In the genomic region with DNA sequence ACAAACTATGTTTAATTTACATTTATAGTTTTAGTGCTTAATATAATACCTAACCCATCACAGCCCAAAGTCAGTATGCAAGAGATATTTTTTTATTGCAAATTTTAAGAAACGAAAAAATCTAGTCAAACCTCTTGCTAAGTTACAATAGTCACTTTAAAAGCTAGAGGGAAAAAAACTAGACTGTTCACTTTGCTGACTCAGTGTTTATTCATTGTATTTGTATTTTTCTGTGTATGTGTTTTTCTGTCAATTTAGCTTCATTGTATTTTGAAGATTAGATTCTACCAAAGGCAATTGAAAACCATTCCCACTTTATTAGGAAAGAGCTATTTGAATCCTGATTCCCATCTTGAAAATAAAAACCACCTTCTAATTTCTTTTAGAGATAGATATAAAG, we compare ENCODE assay signal across 19 cellular contexts.
DNase-seq lines count a peak whose midpoint lies in the region; ATAC-seq, FAIRE-seq and TF ChIP-seq lines count a peak whose summit lies in the region.
"Had no signal": no experiment of that assay in that cellular context is flagged by ENCODE, and none has a peak within 500 bp of the region (broad histone marks: within the 10 kb centered on the region; RNA-seq: fewer than 3 reads in every experiment).

No MANE protein-coding gene starts in this region.

- dilution Hi-C loops in IMR-90 (cut with HindIII; ENCODE audit: low sequenced_read_pairs, unreplicated experiment): no loop called here

- H3K79me1 ChIP-seq in IMR-90 (ENCODE audit: low read depth in 1 of 2, low read length in 2 of 2) (no peaks in the 10 kb centered on the region), H1 (ENCODE audit: low read depth, low read length) (no peaks in the 10 kb centered on the region)

- H3K4me2 ChIP-seq in IMR-90 (ENCODE audit: low read depth, low read length) (no peak overlapping the region), K562 (ENCODE audit: insufficient read depth, low read length) (no peak overlapping the region), H1 (ENCODE audit: insufficient read depth in 1 of 2, low read depth in 2 of 2, low read length in 2 of 2) (no peak overlapping the region), osteoblast (ENCODE audit: insufficient read depth, low read length) (no peak overlapping the region), neural progenitor cell (no peak overlapping the region)
- H3K4me2 ChIP-seq: BLaER1 had no signal

- H4K5ac ChIP-seq in IMR-90 (ENCODE audit: low read depth, low read length) (no peak overlapping the region), H1 (ENCODE audit: insufficient read length, low read depth, low read length) (no peak overlapping the region)

- no peak for TF ChIP-seq POLR2A in IMR-90 (IDR thresholded peaks at IDR 0.05; ENCODE audit: low read depth, low read length)
- no peak for TF ChIP-seq POLR2A in K562 (conservative IDR thresholded peaks at IDR 0.05)
- no peak for TF ChIP-seq POLR2A in H1 (IDR thresholded peaks at IDR 0.05; ENCODE audit: control extremely low read depth in 1 of 2, low read depth in 2 of 2, low read length in 2 of 2)

- ATAC-seq in IMR-90 (ENCODE audit: low read depth) (no peak), K562 (no peak)
- ATAC-seq: CD8-positive, alpha-beta T cell had no signal

- H3K27me3 ChIP-seq in IMR-90 (ENCODE audit: control insufficient read depth, insufficient read depth, low read length) (no peaks in the 10 kb centered on the region), K562 (ENCODE audit: control insufficient read depth in 2 of 2, insufficient read depth in 2 of 2, low read length in 2 of 2) (no peaks in the 10 kb centered on the region), H1 (replicated peaks in 1 of 4; ENCODE audit: control insufficient read depth in 3 of 4, extremely low read depth in 1 of 4, insufficient read depth in 3 of 4, low read length in 3 of 4) (no peaks in the 10 kb centered on the region), osteoblast (ENCODE audit: insufficient read depth, low read length) (no peaks in the 10 kb centered on the region), neural progenitor cell (no peaks in the 10 kb centered on the region)
- H3K27me3 ChIP-seq: BLaER1 had no signal

- H3K79me2 ChIP-seq in K562 (ENCODE audit: control insufficient read depth, insufficient read depth, low read length): no peaks in the 10 kb centered on the region
- H3K79me2 ChIP-seq in H1 (ENCODE audit: control insufficient read depth in 1 of 2, insufficient read depth in 2 of 2, low read length in 2 of 2): no peaks in the 10 kb centered on the region
- H3K79me2 ChIP-seq in osteoblast (ENCODE audit: insufficient read depth, low read length): no peaks in the 10 kb centered on the region
- H3K79me2 ChIP-seq in neural progenitor cell (ENCODE audit: low read depth): no peaks in the 10 kb centered on the region

- no peaks in the 10 kb centered on the region for H3K4me1 Mint-ChIP-seq in neural progenitor cell
- H3K4me1 Mint-ChIP-seq: B cell; CD4-positive, CD25-positive, alpha-beta regulatory T cell had no signal

- no peak overlapping the region for H3K18ac ChIP-seq in IMR-90 (ENCODE audit: low read depth, low read length)
- no peak overlapping the region for H3K18ac ChIP-seq in H1 (ENCODE audit: extremely low read depth, low read length)

- no peaks in the 10 kb centered on the region for H3K36me3 ChIP-seq in IMR-90 (ENCODE audit: control insufficient read depth, insufficient read depth, low read length)
- H3K36me3 ChIP-seq in K562 (ENCODE audit: control insufficient read depth, insufficient read depth, low read length): no peaks in the 10 kb centered on the region
- no peaks in the 10 kb centered on the region for H3K36me3 ChIP-seq in H1 (ENCODE audit: control insufficient read depth in 2 of 4, insufficient read depth in 4 of 4, low read length in 3 of 4)
- H3K36me3 ChIP-seq in osteoblast (ENCODE audit: insufficient read depth, low read length): no peaks in the 10 kb centered on the region
- no peaks in the 10 kb centered on the region for H3K36me3 ChIP-seq in neural progenitor cell
- H3K36me3 ChIP-seq: BLaER1 had no signal

- H2BK15ac ChIP-seq in IMR-90 (ENCODE audit: low read depth, low read length) (no peak overlapping the region), H1 (ENCODE audit: low read length) (no peak overlapping the region)

- H2BK20ac ChIP-seq in IMR-90 (ENCODE audit: low read depth, low read length) (no peak overlapping the region), H1 (ENCODE audit: low read length) (no peak overlapping the region)

- H3K4ac ChIP-seq in IMR-90 (ENCODE audit: low read depth, low read length) (no peak overlapping the region), H1 (replicated peaks; ENCODE audit: insufficient read length, low read depth, low read length) (no peak overlapping the region)

- no peak overlapping the region for H3K56ac ChIP-seq in IMR-90 (ENCODE audit: extremely low read depth, insufficient read depth, low read length)
- H3K56ac ChIP-seq in H1 (replicated peaks; ENCODE audit: insufficient read length, low read depth, low read length): no peak overlapping the region

- H4K8ac ChIP-seq in IMR-90 (ENCODE audit: low read depth in 2 of 2, low read length in 2 of 2) (no peak overlapping the region), H1 (ENCODE audit: extremely low read depth, insufficient read depth, low read length) (no peak overlapping the region)

- intact Hi-C loops in IMR-90 (cut with micrococcal nuclease) (no loop called here), K562 (cut with micrococcal nuclease) (no loop called here)

- no peaks in the 10 kb centered on the region for H3K36me3 Mint-ChIP-seq in neural progenitor cell
- H3K36me3 Mint-ChIP-seq: CD4-positive, CD25-positive, alpha-beta regulatory T cell; CD8-positive, alpha-beta T cell had no signal

- peaks cover 2% of the 10 kb centered on the region for H3K27me3 Mint-ChIP-seq in neural progenitor cell (ENCODE audit: insufficient read depth, low read depth)
- H3K27me3 Mint-ChIP-seq: B cell; CD4-positive, CD25-positive, alpha-beta regulatory T cell had no signal

- TF ChIP-seq RAD21 in IMR-90 (IDR thresholded peaks at IDR 0.05; ENCODE audit: low read length) (no peak), K562 (CRISPR knock-in tag; conservative IDR thresholded peaks at IDR 0.05 in 1 of 2, IDR thresholded peaks at IDR 0.05 in 1 of 2) (no peak), H1 (IDR thresholded peaks at IDR 0.05 in 1 of 2, conservative IDR thresholded peaks at IDR 0.05 in 1 of 2; ENCODE audit: low read depth in 2 of 2, low read length in 2 of 2) (no peak)

- H3K14ac ChIP-seq in IMR-90 (replicated peaks; ENCODE audit: low read depth, low read length) (no peak overlapping the region), H1 (ENCODE audit: insufficient read length) (no peak overlapping the region)

- H2BK12ac ChIP-seq in H1 (ENCODE audit: low read depth, low read length): no peak overlapping the region

- H2AFZ ChIP-seq in IMR-90 (replicated peaks; ENCODE audit: low read length, poor library complexity) (no peak overlapping the region), K562 (ENCODE audit: low read depth, low read length) (no peak overlapping the region), H1 (ENCODE audit: low read length) (no peak overlapping the region), osteoblast (ENCODE audit: low read length) (no peak overlapping the region), neural progenitor cell (replicated peaks) (no peak overlapping the region)

- H3K27ac ChIP-seq in IMR-90 (ENCODE audit: insufficient read depth, low read length) (no peak overlapping the region), K562 (ENCODE audit: extremely low read depth, low read depth, low read length) (no peak overlapping the region), H1 (ENCODE audit: low read depth, low read length) (no peak overlapping the region), osteoblast (ENCODE audit: low read depth, low read length) (no peak overlapping the region), neural progenitor cell (no peak overlapping the region)
- H3K27ac ChIP-seq: BLaER1, C4-2B had no signal

- H3K4me3 Mint-ChIP-seq in neural progenitor cell: no peak overlapping the region
- H3K4me3 Mint-ChIP-seq: B cell; CD4-positive, CD25-positive, alpha-beta regulatory T cell; CD8-positive, alpha-beta T cell had no signal

- H4K91ac ChIP-seq in IMR-90 (ENCODE audit: insufficient read depth, low read depth, low read length) (no peak overlapping the region), H1 (replicated peaks; ENCODE audit: insufficient read length, low read length) (no peak overlapping the region)

- H2BK120ac ChIP-seq in IMR-90 (ENCODE audit: low read depth, low read length) (no peak overlapping the region), H1 (replicated peaks; ENCODE audit: low read depth, low read length) (no peak overlapping the region)

- no peaks in the 10 kb centered on the region for H3K23me2 ChIP-seq in H1 (ENCODE audit: low read depth, low read length)

- no peaks in the 10 kb centered on the region for H3K4me1 ChIP-seq in IMR-90 (ENCODE audit: control insufficient read depth, insufficient read depth, low read length)
- no peaks in the 10 kb centered on the region for H3K4me1 ChIP-seq in K562 (replicated peaks in 1 of 2; ENCODE audit: control insufficient read depth in 2 of 2, insufficient read depth in 2 of 2, low read length in 2 of 2)
- peaks cover 0 to 4% (median 1%) of the 10 kb centered on the region in 4 experiments; a peak in 3 of 7 replicates for H3K4me1 ChIP-seq in H1 (replicated peaks in 1 of 4; ENCODE audit: control insufficient read depth in 3 of 4, insufficient read depth in 4 of 4, low read length in 3 of 4)
- no peaks in the 10 kb centered on the region for H3K4me1 ChIP-seq in osteoblast (ENCODE audit: insufficient read depth, low read length)
- H3K4me1 ChIP-seq in neural progenitor cell: peaks cover 9% of the 10 kb centered on the region
- H3K4me1 ChIP-seq: BLaER1, Caco-2 had no signal

- H3K9ac ChIP-seq in IMR-90 (ENCODE audit: low read depth, low read length) (no peak overlapping the region), K562 (ENCODE audit: insufficient read depth in 1 of 2, low read depth in 2 of 2, low read length in 2 of 2) (no peak overlapping the region), H1 (replicated peaks in 1 of 4; ENCODE audit: extremely low read depth in 1 of 4, low read depth in 3 of 4, low read length in 3 of 4) (no peak overlapping the region), neural progenitor cell (no peak overlapping the region)
- H3K9ac ChIP-seq: BLaER1 had no signal

- no peak for FAIRE-seq in K562 (lab: Jason Lieb, UNC)
- FAIRE-seq in H1 (lab: Jason Lieb, UNC): no peak
- FAIRE-seq: G401.6, GM12892 had no signal

- no peak overlapping the region for H2AK5ac ChIP-seq in IMR-90 (ENCODE audit: low read depth, low read length)
- H2AK5ac ChIP-seq in H1 (ENCODE audit: low read depth, low read length): no peak overlapping the region

- TF ChIP-seq EP300 in K562 (IDR thresholded peaks at IDR 0.05; ENCODE audit: low read length): no peak
- TF ChIP-seq EP300 in H1 (IDR thresholded peaks at IDR 0.05; ENCODE audit: borderline replicate concordance in 1 of 2, low read depth in 2 of 2, low read length in 2 of 2): no peak

- no peak overlapping the region for H3K4me3 ChIP-seq in IMR-90 (ENCODE audit: insufficient read depth, low read depth, low read length)
- no peak overlapping the region for H3K4me3 ChIP-seq in K562
- H3K4me3 ChIP-seq in H1 (ENCODE audit: extremely low read depth in 1 of 4, insufficient read depth in 2 of 4, low read depth in 3 of 4, low read length in 4 of 4): no peak overlapping the region
- H3K4me3 ChIP-seq in osteoblast (ENCODE audit: insufficient read depth, low read length): no peak overlapping the region
- H3K4me3 ChIP-seq in neural progenitor cell: no peak overlapping the region
- H3K4me3 ChIP-seq: BLaER1 had no signal

- TF ChIP-seq CTCF in IMR-90 (conservative IDR thresholded peaks at IDR 0.05; ENCODE audit: low read depth, low read length) (no peak), K562 (IDR thresholded peaks at IDR 0.05 in 2 of 3, conservative IDR thresholded peaks at IDR 0.05 in 1 of 3; ENCODE audit: insufficient read depth in 2 of 3, low read depth in 1 of 3, low read length in 3 of 3) (no peak), H1 (IDR thresholded peaks at IDR 0.05; ENCODE audit: control extremely low read depth in 1 of 3, insufficient read depth in 1 of 3, low read depth in 1 of 3, low read length in 3 of 3) (no peak), osteoblast (IDR thresholded peaks at IDR 0.05; ENCODE audit: extremely low read depth, low read depth, low read length) (no peak), neural progenitor cell (IDR thresholded peaks at IDR 0.05) (no peak)

- H3K9me3 ChIP-seq in IMR-90 (ENCODE audit: control insufficient read depth, insufficient read depth, low read length): no peaks in the 10 kb centered on the region
- H3K9me3 ChIP-seq in K562 (replicated peaks; ENCODE audit: control insufficient read depth, insufficient read depth, low read depth, low read length): no peaks in the 10 kb centered on the region
- H3K9me3 ChIP-seq in H1 (ENCODE audit: insufficient read depth in 2 of 2, low read depth in 1 of 2, low read length in 1 of 2): no peaks in the 10 kb centered on the region
- H3K9me3 ChIP-seq in osteoblast (ENCODE audit: low read depth, low read length): peaks cover 2% of the 10 kb centered on the region
- no peaks in the 10 kb centered on the region for H3K9me3 ChIP-seq in neural progenitor cell (ENCODE audit: low read depth)
- H3K9me3 ChIP-seq: BLaER1, Caco-2 had no signal

- H4K20me1 ChIP-seq in IMR-90 (ENCODE audit: insufficient read depth, low read length) (no peaks in the 10 kb centered on the region), K562 (replicated peaks; ENCODE audit: control insufficient read depth, insufficient read depth, low read length) (no peaks in the 10 kb centered on the region), H1 (replicated peaks in 1 of 2; ENCODE audit: control insufficient read depth in 1 of 2, insufficient read depth in 2 of 2, low read length in 2 of 2) (no peaks in the 10 kb centered on the region), osteoblast (ENCODE audit: insufficient read depth, low read length) (no peaks in the 10 kb centered on the region), neural progenitor cell (ENCODE audit: low read depth) (no peaks in the 10 kb centered on the region)
- H4K20me1 ChIP-seq: BLaER1 had no signal

- H3K23ac ChIP-seq in IMR-90 (ENCODE audit: low read depth, low read length) (no peak overlapping the region), H1 (ENCODE audit: insufficient read length) (no peak overlapping the region)

- H3K27ac Mint-ChIP-seq in neural progenitor cell: no peak overlapping the region
- H3K27ac Mint-ChIP-seq: B cell; CD4-positive, CD25-positive, alpha-beta regulatory T cell; CD8-positive, alpha-beta T cell had no signal

- H3F3A ChIP-seq in neural progenitor cell (ENCODE audit: low read depth): no peaks in the 10 kb centered on the region

- WGBS in IMR-90 (ENCODE audit: extremely low coverage in 2 of 2, insufficient read length in 1 of 2), 2 experiments: no CpG with 5 or more reads among the region's 1 CpG
- WGBS in K562 (ENCODE audit: insufficient coverage, low coverage, missing lambda C conversion rate): 0% methylated on average over 1 of the region's 1 CpG
- 89% methylated on average over 1 of the region's 1 CpG; no CpG with 5 or more reads in 1 of the 2 experiments for WGBS in H1 (ENCODE audit: extremely low coverage in 1 of 2, insufficient coverage in 1 of 2, insufficient read length in 1 of 2, insufficient replicate concordance in 2 of 2, low coverage in 1 of 2, low lambda C conversion rate in 2 of 2, missing lambda C conversion rate in 1 of 2), 2 experiments

- no peak overlapping the region for H2AK9ac ChIP-seq in IMR-90 (replicated peaks; ENCODE audit: low read depth, low read length, poor library complexity)

- H3K9me1 ChIP-seq in IMR-90 (ENCODE audit: insufficient read depth, low read length): no peaks in the 10 kb centered on the region
- no peaks in the 10 kb centered on the region for H3K9me1 ChIP-seq in K562 (ENCODE audit: control insufficient read depth, insufficient read depth, low read length)

- POLR2A ChIA-PET in IMR-90 (lab: Charles Lee; ENCODE audit: unreplicated experiment): no interaction called here
- POLR2A ChIA-PET in K562 (lab: Yijun Ruan, JAX): no interaction called here
- POLR2A ChIA-PET in H1 (lab: Charles Lee; ENCODE audit: partially characterized antibody): no interaction called here

- BruUV-seq in IMR-90 (replicated peaks; lab: Mats Ljungman, UMichigan): no TSS peak
- no TSS peak for BruUV-seq in K562 (replicated peaks; lab: Mats Ljungman, UMichigan)

- DNase-seq in IMR-90: no peak
- no peak for DNase-seq in K562 (ENCODE audit: extremely low read depth in 1 of 4, low spot score in 3 of 4)
- DNase-seq in H1 (ENCODE audit: low read depth in 1 of 2, low spot score in 2 of 2): no peak
- DNase-seq in osteoblast (ENCODE audit: insufficient read length, low spot score, missing footprints): no peak
- DNase-seq in neural progenitor cell (ENCODE audit: low spot score): no peak
- DNase-seq in cerebellum (ENCODE audit: low spot score): no peak
- DNase-seq: Caco-2; CD4-positive, CD25-positive, alpha-beta regulatory T cell; CD8-positive, alpha-beta T cell; DMS153; DND-41; GOT3; H7; HCEC 1CT had no signal

- no peak overlapping the region for H2BK5ac ChIP-seq in IMR-90 (ENCODE audit: low read depth, low read length, poor library complexity, severe bottlenecking)
- H2BK5ac ChIP-seq in H1 (ENCODE audit: low read depth, low read length): no peak overlapping the region

- no peaks in the 10 kb centered on the region for H3K9me3 Mint-ChIP-seq in neural progenitor cell

- CTCF ChIA-PET in IMR-90 (lab: Yijun Ruan, JAX) (interaction anchor here (2.2 kb wide), 1 partner anchor 12 kb away, joined by 6 read pairs; no protein-coding TSS in a partner anchor), K562 (lab: Yijun Ruan, JAX; ENCODE audit: low intra/inter-chr PET ratio) (no interaction called here), H1 (lab: Charles Lee; ENCODE audit: partially characterized antibody) (no interaction called here)

- in situ Hi-C loops in IMR-90 (cut with MboI; ENCODE audit: low sequenced_read_pairs): loop anchor here (25.0 kb wide), 2 partner anchors 375 to 1075 kb away; no protein-coding TSS in a partner anchor
- in situ Hi-C loops in K562 (cut with MboI): no loop called here
